ENCODE assay signal across 15 cellular contexts in the genomic region with DNA sequence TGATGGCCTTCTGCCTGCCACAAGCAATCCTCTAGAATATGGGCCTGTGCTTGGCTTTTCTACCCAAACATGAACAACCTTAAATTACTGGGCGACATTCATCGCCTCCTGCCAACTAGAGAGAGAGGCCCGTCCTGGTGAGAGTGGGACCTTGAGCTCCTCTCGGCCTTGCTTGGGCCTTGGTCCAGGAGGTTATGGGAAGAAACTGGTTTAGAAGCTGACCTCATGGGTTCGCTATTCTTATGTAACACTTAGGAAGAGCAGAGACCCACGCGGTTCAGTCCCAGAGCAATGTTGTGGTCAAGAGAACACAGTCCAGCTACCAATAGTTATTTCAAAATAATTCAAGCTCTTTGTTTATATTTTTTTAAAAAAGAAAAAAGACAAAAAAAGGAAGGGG.
DNase-seq lines count a peak whose midpoint lies in the region; ATAC-seq and TF ChIP-seq lines count a peak whose summit lies in the region.
"Had no signal": no experiment of that assay in that cellular context is flagged by ENCODE, and none has a peak within 500 bp of the region (broad histone marks: within the 10 kb centered on the region; RNA-seq: fewer than 3 reads in every experiment).

No MANE protein-coding gene starts in this region.

- no peak overlapping the region for H3K4me3 ChIP-seq in AG09309 (ENCODE audit: control insufficient read depth, low read depth, low read length)
- H3K4me3 ChIP-seq in cardiac fibroblast (replicated peaks in 1 of 2; ENCODE audit: low read depth in 2 of 2, low read length in 2 of 2): no peak overlapping the region
- H3K4me3 ChIP-seq in right atrium auricular region: no peak overlapping the region
- H3K4me3 ChIP-seq: A549 had no signal

- H3K27ac ChIP-seq in right atrium auricular region: peak overlapping the region; percentile 78 to 90
- H3K27ac ChIP-seq: A549, HL-60 had no signal

- TF ChIP-seq CTCF in AG09309 (IDR thresholded peaks at IDR 0.05; ENCODE audit: control insufficient read depth, insufficient read depth, low read depth, low read length, missing control alignments) (no peak), cardiac fibroblast (IDR thresholded peaks at IDR 0.05; ENCODE audit: low read depth, low read length) (no peak), right atrium auricular region (IDR thresholded peaks at IDR 0.05) (no peak), chondrocyte (IDR thresholded peaks at IDR 0.05) (no peak)

- H3K9me3 Mint-ChIP-seq in chondrocyte (ENCODE audit: low read depth): peaks cover 20% of the 10 kb centered on the region
- peaks cover 3 to 11% of the 10 kb centered on the region in 2 donors for H3K9me3 Mint-ChIP-seq in activated naive CD4-positive, alpha-beta T cell treated with anti-CD3 and anti-CD28 coated beads, Interleukin-2, amount 50 U/mL, for 72 hours
- H3K9me3 Mint-ChIP-seq: activated T-cell treated with anti-CD3 and anti-CD28 coated beads, Interleukin-2, amount 50 U/mL, for 4 hours had no signal

- DNase-seq in AG09309 (ENCODE audit: low read depth): peak; percentile 55
- DNase-seq in cardiac fibroblast (ENCODE audit: low read depth in 2 of 2): peak; percentile 88 to 94
- DNase-seq in right atrium auricular region (ENCODE audit: low spot score): peak; percentile 83
- peak; percentile 1 for DNase-seq in renal cortical epithelial cell (ENCODE audit: low read depth)
- DNase-seq in chondrocyte (ENCODE audit: low spot score): no peak
- no peak for DNase-seq in activated naive CD4-positive, alpha-beta T cell treated with anti-CD3 and anti-CD28 coated beads, Interleukin-2, amount 50 U/mL, for 72 hours (ENCODE audit: low spot score in 2 of 2)
- no peak for DNase-seq in activated T-cell treated with anti-CD3 and anti-CD28 coated beads, Interleukin-2, amount 50 U/mL, for 48 hours
- DNase-seq in cortex of kidney (lab: John Stamatoyannopoulos, UW): no peak
- DNase-seq: activated T-cell treated with anti-CD3 and anti-CD28 coated beads, Interleukin-2, amount 50 U/mL, for 4 hours; central memory CD4-positive, alpha-beta T cell; DMS153; NCI-H510A had no signal

- no peaks in the 10 kb centered on the region for H3K36me3 Mint-ChIP-seq in chondrocyte (ENCODE audit: low read depth)
- H3K36me3 Mint-ChIP-seq in activated naive CD4-positive, alpha-beta T cell treated with anti-CD3 and anti-CD28 coated beads, Interleukin-2, amount 50 U/mL, for 72 hours: peaks cover 0 to 5% of the 10 kb centered on the region in 2 donors
- H3K36me3 Mint-ChIP-seq: mesothelial cell of epicardium had no signal

- H3K4me1 Mint-ChIP-seq in chondrocyte (ENCODE audit: low read depth): peaks cover 35% of the 10 kb centered on the region

- H3K4me1 ChIP-seq in right atrium auricular region: peaks cover 0 to 39% of the 10 kb centered on the region in 2 donors
- H3K4me1 ChIP-seq: A549 had no signal

- H3K9me3 ChIP-seq in right atrium auricular region: peaks cover 0 to 11% of the 10 kb centered on the region in 2 donors
- H3K9me3 ChIP-seq: A549 had no signal

- H3K27me3 Mint-ChIP-seq in chondrocyte (ENCODE audit: low read depth): no peaks in the 10 kb centered on the region

- H3K36me3 ChIP-seq in right atrium auricular region: no peaks in the 10 kb centered on the region

- no peak overlapping the region for H3K4me3 Mint-ChIP-seq in chondrocyte (ENCODE audit: unreplicated experiment)
- H3K4me3 Mint-ChIP-seq: activated T-cell treated with anti-CD3 and anti-CD28 coated beads, Interleukin-2, amount 50 U/mL, for 4 hours; mesothelial cell of epicardium had no signal

- ATAC-seq in activated naive CD4-positive, alpha-beta T cell treated with anti-CD3 and anti-CD28 coated beads, Interleukin-2, amount 50 U/mL, for 72 hours: no peak
- ATAC-seq: A549; activated T-cell treated with anti-CD3 and anti-CD28 coated beads, Interleukin-2, amount 50 U/mL, for 4 hours had no signal

- H3K27me3 ChIP-seq in right atrium auricular region: no peaks in the 10 kb centered on the region

- H3K27ac Mint-ChIP-seq in chondrocyte (ENCODE audit: unreplicated experiment): no peak overlapping the region
- H3K27ac Mint-ChIP-seq in activated naive CD4-positive, alpha-beta T cell treated with anti-CD3 and anti-CD28 coated beads, Interleukin-2, amount 50 U/mL, for 72 hours: no peak overlapping the region
- H3K27ac Mint-ChIP-seq: mesothelial cell of epicardium had no signal

Comparison
In these comparisons a context has a peak if more than half of its experiments do, and no peak if none do; other contexts are left out.
1. DNase-seq: peak in AG09309 (single experiment), cardiac fibroblast (2 of 2), right atrium auricular region (single experiment) and renal cortical epithelial cell (single experiment); none in chondrocyte (single experiment), activated naive CD4-positive, alpha-beta T cell treated with anti-CD3 and anti-CD28 coated beads, Interleukin-2, amount 50 U/mL, for 72 hours (0 of 2), activated T-cell treated with anti-CD3 and anti-CD28 coated beads, Interleukin-2, amount 50 U/mL, for 48 hours (0 of 2) and cortex of kidney (single experiment).